Comparison of ENCODE assay signal across 15 cellular contexts in genomic region chr7:159104188-159105030, GRCh38. TPM values are rescaled to one million over a fixed set of nuclear protein-coding genes. Genes with fewer than 3 reads are reported as not detected.
DNase-seq lines count a peak whose midpoint lies in the region; ATAC-seq and TF ChIP-seq lines count a peak whose summit lies in the region.
"Had no signal": no experiment of that assay in that cellular context is flagged by ENCODE, and none has a peak within 500 bp of the region (broad histone marks: within the 10 kb centered on the region; RNA-seq: fewer than 3 reads in every experiment).

No MANE protein-coding gene starts in this region.

- TF ChIP-seq CTCF in coronary artery (IDR thresholded peaks at IDR 0.05) (no peak), lower lobe of right lung (IDR thresholded peaks at IDR 0.05) (no peak), suprapubic skin (IDR thresholded peaks at IDR 0.05) (no peak)

- H3K36me3 ChIP-seq in lower lobe of right lung: no peaks in the 10 kb centered on the region
- no peaks in the 10 kb centered on the region for H3K36me3 ChIP-seq in suprapubic skin

- peak; percentile 17 for DNase-seq in activated T-cell treated with anti-CD3 and anti-CD28 coated beads, Interleukin-2, amount 50 U/mL, for 24 hours
- no peak for DNase-seq in activated T-cell treated with anti-CD3 and anti-CD28 coated beads, Interleukin-2, amount 50 U/mL, for 1 hour
- DNase-seq in coronary artery (ENCODE audit: low spot score) (no peak), lower lobe of right lung (peak; percentile 37), suprapubic skin (ENCODE audit: low spot score in 2 of 2) (peak; percentile 44 to 73), SKM-1 treated with dmso at 0.1 percent for 144 hours (lab: John Stamatoyannopoulos, UW; ENCODE audit: unreplicated experiment) (no peak)
- DNase-seq: activated naive CD4-positive, alpha-beta T cell treated with Interleukin-2 at 50 U/mL for 16 hours; DMS153; midbrain; small intestine had no signal

- no peaks in the 10 kb centered on the region for H3K9me3 Mint-ChIP-seq in activated T-cell treated with anti-CD3 and anti-CD28 coated beads, Interleukin-2, amount 50 U/mL, for 24 hours

- no peaks in the 10 kb centered on the region for H3K4me1 Mint-ChIP-seq in activated T-cell treated with anti-CD3 and anti-CD28 coated beads, Interleukin-2, amount 50 U/mL, for 24 hours (ENCODE audit: low read depth)

- ATAC-seq in lower lobe of right lung: peak; percentile 23 to 41
- no peak for ATAC-seq in GM18870 (IDR thresholded peaks at IDR 0.05; ENCODE audit: unreplicated experiment)
- ATAC-seq in GM19023 (IDR thresholded peaks at IDR 0.05; ENCODE audit: unreplicated experiment): no peak
- ATAC-seq: A549 had no signal

- H3K9me3 ChIP-seq in lower lobe of right lung: no peaks in the 10 kb centered on the region
- no peaks in the 10 kb centered on the region for H3K9me3 ChIP-seq in suprapubic skin
- H3K9me3 ChIP-seq: A549 had no signal

- intact Hi-C loops in lower lobe of right lung (cut with DNase I): no loop called here

- peak overlapping the region; percentile 16 for H3K4me3 ChIP-seq in coronary artery
- H3K4me3 ChIP-seq in lower lobe of right lung: no peak overlapping the region
- H3K4me3 ChIP-seq in suprapubic skin: no peak overlapping the region
- H3K4me3 ChIP-seq: A549 had no signal

- H3K27ac Mint-ChIP-seq in activated T-cell treated with anti-CD3 and anti-CD28 coated beads, Interleukin-2, amount 50 U/mL, for 24 hours: no peak overlapping the region
- H3K27ac Mint-ChIP-seq: brain had no signal

- 77% methylated on average over 17 of the region's 21 CpGs for WGBS in suprapubic skin

- H3K36me3 Mint-ChIP-seq in activated T-cell treated with anti-CD3 and anti-CD28 coated beads, Interleukin-2, amount 50 U/mL, for 24 hours (ENCODE audit: low read depth): no peaks in the 10 kb centered on the region

- TF ChIP-seq POLR2A in suprapubic skin (IDR thresholded peaks at IDR 0.05): no peak

- H3K4me1 ChIP-seq in lower lobe of right lung (peaks cover 9% of the 10 kb centered on the region), suprapubic skin (no peaks in the 10 kb centered on the region)

- no peak overlapping the region for H3K4me3 Mint-ChIP-seq in activated T-cell treated with anti-CD3 and anti-CD28 coated beads, Interleukin-2, amount 50 U/mL, for 24 hours
- H3K4me3 Mint-ChIP-seq: brain had no signal

- H3K27ac ChIP-seq in coronary artery: peak overlapping the region; percentile 58 to 85
- no peak overlapping the region for H3K27ac ChIP-seq in lower lobe of right lung
- no peak overlapping the region for H3K27ac ChIP-seq in suprapubic skin
- H3K27ac ChIP-seq: A549, C4-2B had no signal

- H3K27me3 Mint-ChIP-seq in activated T-cell treated with anti-CD3 and anti-CD28 coated beads, Interleukin-2, amount 50 U/mL, for 24 hours: peaks cover 2% of the 10 kb centered on the region
- H3K27me3 Mint-ChIP-seq: brain had no signal

- H3K27me3 ChIP-seq in lower lobe of right lung (ENCODE audit: low read depth) (peaks cover 9% of the 10 kb centered on the region), suprapubic skin (peaks cover 23% of the 10 kb centered on the region)

- TF ChIP-seq EP300 in suprapubic skin (IDR thresholded peaks at IDR 0.05): no peak

RNA-seq across cellular contexts. Expression of gene VIPR2, which starts 40.3 kb away (rescaled TPM):
- total RNA-seq in lower lobe of right lung (0.80 TPM), suprapubic skin (under 1 TPM in 3 of 4 donors, not detected in 1; 0.59 to 0.64 (median 0.60) TPM)

Comparison
In these comparisons a context has a peak if more than half of its experiments do, and no peak if none do; other contexts are left out.
1. DNase-seq: peak in activated T-cell treated with anti-CD3 and anti-CD28 coated beads, Interleukin-2, amount 50 U/mL, for 24 hours (single experiment), lower lobe of right lung (single experiment) and suprapubic skin (2 of 2); none in activated T-cell treated with anti-CD3 and anti-CD28 coated beads, Interleukin-2, amount 50 U/mL, for 1 hour (single experiment), coronary artery (single experiment) and SKM-1 treated with dmso at 0.1 percent for 144 hours (single experiment).
2. H3K27ac ChIP-seq: peak in coronary artery (2 of 2); none in lower lobe of right lung (single experiment) and suprapubic skin (single experiment).
3. ATAC-seq: peak in lower lobe of right lung (2 of 2); none in GM18870 (single experiment) and GM19023 (single experiment).